In genomic region chr17:62617894-62618472, GRCh38 we compare ENCODE assay signal across 16 cellular contexts. TPM values are rescaled to one million over a fixed set of nuclear protein-coding genes. Genes with fewer than 3 reads are reported as not detected.
DNase-seq lines count a peak whose midpoint lies in the region; ATAC-seq, FAIRE-seq and TF ChIP-seq lines count a peak whose summit lies in the region.
"Had no signal": no experiment of that assay in that cellular context is flagged by ENCODE, and none has a peak within 500 bp of the region (broad histone marks: within the 10 kb centered on the region; RNA-seq: fewer than 3 reads in every experiment).

No MANE protein-coding gene starts in this region.

- no peak for FAIRE-seq in bronchial epithelial cell (lab: Jason Lieb, UNC)
- FAIRE-seq: A549, GM19239 had no signal

- peak; percentile 52 to 53 for DNase-seq in cardiac muscle cell (ENCODE audit: low read depth in 1 of 2, low spot score in 1 of 2)
- no peak for DNase-seq in left ventricle myocardium superior
- DNase-seq in bronchial epithelial cell (ENCODE audit: low read depth) = peak; percentile 46
- peak; percentile 60 for DNase-seq in islet precursor cell
- DNase-seq in upper lobe of right lung = no peak
- DNase-seq in GM13977 (ENCODE audit: low spot score) = no peak
- DNase-seq in NCI-H2029 treated with DMSO at 0.1 percent for 48 hours (lab: John Stamatoyannopoulos, UW) = no peak
- no peak for DNase-seq in stimulated activated CD4-positive, alpha-beta T cell treated with anti-CD3 and anti-CD28 coated beads, Interleukin-12 subunit alpha, Interleukin-12 subunit beta, amount 100 ng/mL, for 4 hours
- DNase-seq: activated CD4-positive, CD25-positive, alpha-beta regulatory T cell treated with anti-CD3 and anti-CD28 coated beads, Interleukin-2, amount 50 U/mL, for 72 hours; activated T-cell treated with anti-CD3 and anti-CD28 coated beads, Interleukin-2, amount 50 U/mL, for 1 hour; MG63 had no signal

- in situ Hi-C loops in GM13977 (cut with MboI; ENCODE audit: low pct_unique_long_range_greater_than_20kb, low sequenced_read_pairs, unreplicated experiment) = no loop called here

- H3K27me3 ChIP-seq in cardiac muscle cell (no peaks in the 10 kb centered on the region), bronchial epithelial cell (ENCODE audit: control insufficient read depth, insufficient read depth, low read length) (no peaks in the 10 kb centered on the region), upper lobe of right lung (no peaks in the 10 kb centered on the region)
- H3K27me3 ChIP-seq: adrenal gland, MG63 had no signal

- H3K4me3 ChIP-seq in cardiac muscle cell = no peak overlapping the region
- no peak overlapping the region for H3K4me3 ChIP-seq in bronchial epithelial cell (ENCODE audit: low read depth, low read length)
- no peak overlapping the region for H3K4me3 ChIP-seq in upper lobe of right lung
- H3K4me3 ChIP-seq: A549, adrenal gland, lung, MG63 had no signal

- TF ChIP-seq CTCF in cardiac muscle cell (IDR thresholded peaks at IDR 0.05; ENCODE audit: low read depth, low read length) (no peak), bronchial epithelial cell (IDR thresholded peaks at IDR 0.05; ENCODE audit: insufficient read depth, low read length, severe bottlenecking) (no peak), upper lobe of right lung (IDR thresholded peaks at IDR 0.05) (no peak), GM13977 (IDR thresholded peaks at IDR 0.05; ENCODE audit: extremely low read depth, insufficient read depth, missing control alignments) (no peak)

- H3K9me3 ChIP-seq in cardiac muscle cell (ENCODE audit: low read depth) (no peaks in the 10 kb centered on the region), upper lobe of right lung (no peaks in the 10 kb centered on the region)
- H3K9me3 ChIP-seq: A549, adrenal gland, MG63 had no signal

- H3K27ac ChIP-seq in cardiac muscle cell (peak overlapping the region; percentile 61), upper lobe of right lung (no peak overlapping the region)
- H3K27ac ChIP-seq: A549, adrenal gland, parathyroid adenoma had no signal

- H3K4me1 ChIP-seq in cardiac muscle cell (ENCODE audit: low read depth) (peaks cover 40% of the 10 kb centered on the region), upper lobe of right lung (no peaks in the 10 kb centered on the region)
- H3K4me1 ChIP-seq: A549, parathyroid adenoma had no signal

- no peak for ATAC-seq in left ventricle myocardium superior
- ATAC-seq in upper lobe of right lung = peak; percentile 50

- intact Hi-C loops in left ventricle myocardium superior (cut with micrococcal nuclease) (no loop called here), upper lobe of right lung (cut with DNase I) (no loop called here)

- H3K36me3 ChIP-seq in cardiac muscle cell (peaks cover 2% of the 10 kb centered on the region), bronchial epithelial cell (ENCODE audit: control insufficient read depth, insufficient read depth, low read length) (peaks cover 4% of the 10 kb centered on the region), upper lobe of right lung (peaks cover 34% of the 10 kb centered on the region)

RNA-seq across cellular contexts. Expression of gene MRC2, which starts 9.5 kb away (rescaled TPM):
- total RNA-seq in cardiac muscle cell (76.0 and 136 TPM in 2 replicates), left ventricle myocardium superior (18.1 TPM), bronchial epithelial cell (9.2 and 19.6 TPM in 2 replicates), upper lobe of right lung (127 TPM)
- 53.1 and 90.3 TPM in 2 replicates for polyA plus RNA-seq in cardiac muscle cell

Comparison
In these comparisons a context has a peak if more than half of its experiments do, and no peak if none do; other contexts are left out.
1. DNase-seq: peak in cardiac muscle cell (2 of 2), bronchial epithelial cell (single experiment) and islet precursor cell (single experiment); none in left ventricle myocardium superior (single experiment), upper lobe of right lung (single experiment), GM13977 (single experiment), NCI-H2029 treated with DMSO at 0.1 percent for 48 hours (single experiment) and stimulated activated CD4-positive, alpha-beta T cell treated with anti-CD3 and anti-CD28 coated beads, Interleukin-12 subunit alpha, Interleukin-12 subunit beta, amount 100 ng/mL, for 4 hours (single experiment).